Comparison of ENCODE assay signal across 8 cellular contexts in genomic region chr18:32040936-32041335, GRCh38. TPM values are rescaled to one million over a fixed set of nuclear protein-coding genes. Genes with fewer than 3 reads are reported as not detected.
DNase-seq lines count a peak whose midpoint lies in the region; ATAC-seq and TF ChIP-seq lines count a peak whose summit lies in the region.

No MANE protein-coding gene starts in this region.

- intact Hi-C loops in esophagus squamous epithelium (cut with DNase I): no loop called here

- no peaks in the 10 kb centered on the region for H3K9me3 Mint-ChIP-seq in CD8-positive, alpha-beta memory T cell

- peak; percentile 24 to 76 (median 45) for DNase-seq in CD8-positive, alpha-beta memory T cell
- DNase-seq in SKM-1 (lab: John Stamatoyannopoulos, UW; ENCODE audit: unreplicated experiment) (peak; percentile 16), NCI-H1092 (lab: John Stamatoyannopoulos, UW) (no peak), COR-L47 (lab: John Stamatoyannopoulos, UW) (no peak), esophagus squamous epithelium (lab: John Stamatoyannopoulos, UW) (no peak), ecto neural progenitor cell (ENCODE audit: low spot score) (no peak)
- DNase-seq in effector CD4-positive, alpha-beta T cell: peak; percentile 21

- H3K27ac ChIP-seq in CD8-positive, alpha-beta memory T cell (ENCODE audit: low read depth, low read length): no peak overlapping the region
- H3K27ac ChIP-seq in esophagus squamous epithelium: peak overlapping the region in 2 of 4 donors; percentile 16 to 35

- H3K4me3 ChIP-seq in CD8-positive, alpha-beta memory T cell (ENCODE audit: low read length): peak overlapping the region; percentile 39
- H3K4me3 ChIP-seq in esophagus squamous epithelium: no peak overlapping the region

- TF ChIP-seq CTCF in esophagus squamous epithelium (IDR thresholded peaks at IDR 0.05): no peak

- H3K27me3 Mint-ChIP-seq in CD8-positive, alpha-beta memory T cell: peaks cover 0 to 1% of the 10 kb centered on the region in 2 donors

- POLR2A ChIA-PET in CD8-positive, alpha-beta memory T cell (lab: Charles Lee): interaction anchor here (0.7 to 7.4 kb wide), 4 partner anchors 9 to 98 kb away, joined by 3 to 70 read pairs (median 4); partner anchors contain the start of genes RNF125, RNF138 and TRAPPC8

- 61 to 62% methylated on average over 3 of the region's 3 CpGs for WGBS in esophagus squamous epithelium, 2 donors

- H3K9me3 ChIP-seq in CD8-positive, alpha-beta memory T cell (ENCODE audit: low read length): no peaks in the 10 kb centered on the region
- H3K9me3 ChIP-seq in esophagus squamous epithelium: no peaks in the 10 kb centered on the region

- peak overlapping the region; percentile 17 to 93 (median 76) for H3K27ac Mint-ChIP-seq in CD8-positive, alpha-beta memory T cell

- ATAC-seq in GM21723 (IDR thresholded peaks at IDR 0.05; ENCODE audit: unreplicated experiment): peak; percentile 70

- H3K36me3 Mint-ChIP-seq in CD8-positive, alpha-beta memory T cell: peaks cover 12 to 75% (median 19%) of the 10 kb centered on the region in 3 donors

- no peak for TF ChIP-seq POLR2A in esophagus squamous epithelium (IDR thresholded peaks at IDR 0.05)

- CTCF ChIA-PET in CD8-positive, alpha-beta memory T cell (lab: Charles Lee): interaction anchor here (0.9 to 4.7 kb wide), 5 partner anchors 9 to 31 kb away, joined by 4 to 29 read pairs (median 4); partner anchors contain the start of gene RNF125

- no peaks in the 10 kb centered on the region for H3K27me3 ChIP-seq in CD8-positive, alpha-beta memory T cell (ENCODE audit: insufficient read depth, low read length, poor library complexity, severe bottlenecking)
- H3K27me3 ChIP-seq in esophagus squamous epithelium: no peaks in the 10 kb centered on the region

- H3K4me1 ChIP-seq in CD8-positive, alpha-beta memory T cell (ENCODE audit: insufficient read depth, low read length): peaks cover 65% of the 10 kb centered on the region
- H3K4me1 ChIP-seq in esophagus squamous epithelium: no peaks in the 10 kb centered on the region

- H3K4me1 Mint-ChIP-seq in CD8-positive, alpha-beta memory T cell: peaks cover 59 to 76% (median 72%) of the 10 kb centered on the region in 3 donors

- H3K36me3 ChIP-seq in CD8-positive, alpha-beta memory T cell (ENCODE audit: insufficient read depth, low read length): peaks cover 32% of the 10 kb centered on the region
- H3K36me3 ChIP-seq in esophagus squamous epithelium: peaks cover 0 to 25% (median 0%) of the 10 kb centered on the region in 3 donors

- H3K4me3 Mint-ChIP-seq in CD8-positive, alpha-beta memory T cell: peak overlapping the region; percentile 25 to 86 (median 70)

RNA-seq across cellular contexts. Expression of gene RNF125, which starts 22.3 kb away (rescaled TPM):
- 10 to 100 TPM; 41.3 to 42.8 TPM for total RNA-seq in CD8-positive, alpha-beta memory T cell
- 66.6 TPM for polyA plus RNA-seq in CD8-positive, alpha-beta memory T cell
- 10 to 100 TPM in 1 of 4 donors, 1 to 10 TPM in 2, under 1 TPM in 1; 0.87 to 10.7 (median 3.2) TPM for total RNA-seq in esophagus squamous epithelium

RNA-seq across cellular contexts. Expression of gene RNF138, which starts 50.7 kb away (rescaled TPM):
- total RNA-seq in CD8-positive, alpha-beta memory T cell: 10 to 100 TPM; 82.7 to 87.8 TPM
- 54.9 TPM for polyA plus RNA-seq in CD8-positive, alpha-beta memory T cell
- total RNA-seq in esophagus squamous epithelium: 10 to 100 TPM; 13.2 to 28.6 (median 15.4) TPM

Comparison
In these comparisons a context has a peak if more than half of its experiments do, and no peak if none do; other contexts are left out.
1. DNase-seq: peak in CD8-positive, alpha-beta memory T cell (5 of 5), SKM-1 (single experiment) and effector CD4-positive, alpha-beta T cell (single experiment); none in NCI-H1092 (single experiment), COR-L47 (single experiment), esophagus squamous epithelium (single experiment) and ecto neural progenitor cell (single experiment).